Comparison of ENCODE assay signal across 19 cellular contexts in genomic region chr22:21073482-21073881, GRCh38. TPM values are rescaled to one million over a fixed set of nuclear protein-coding genes. Genes with fewer than 3 reads are reported as not detected.
"Had no signal": no experiment of that assay in that cellular context is flagged by ENCODE, and none has a peak within 500 bp of the region (broad histone marks: within the 10 kb centered on the region; RNA-seq: fewer than 3 reads in every experiment).

No MANE protein-coding gene starts in this region.

- H3K27ac Mint-ChIP-seq: IgD-negative memory B cell had no signal

- H3K9me3 ChIP-seq: MG63, SJCRH30 had no signal

- H3K27me3 ChIP-seq: MG63, SJCRH30 had no signal

- DNase-seq: NCI-H1092, NCI-H1105 treated with DMSO at 0.1 percent for 48 hours, NCI-H1417 treated with DMSO at 0.1 percent for 48 hours, NCI-H146, NCI-H1694 treated with DMSO at 0.1 percent for 48 hours, NCI-H2029, NCI-H2081 treated with DMSO at 0.1 percent for 48 hours, NCI-H2171, NCI-H446, NCI-H510A, NCI-H524 treated with DMSO at 0.1 percent for 48 hours, NCI-H69, NCI-H774, SHP77 treated with DMSO at 0.1 percent for 48 hours, SJCRH30 had no signal

- H3K4me1 ChIP-seq: SJCRH30 had no signal

- H3K4me3 Mint-ChIP-seq: IgD-negative memory B cell had no signal

- H3K36me3 ChIP-seq: MG63, SJCRH30 had no signal

- H3K4me3 ChIP-seq: MG63, SJCRH30 had no signal

- H3K27ac ChIP-seq: HL-60, SJCRH30 had no signal

- H3K9me3 Mint-ChIP-seq: IgD-negative memory B cell had no signal

RNA-seq across cellular contexts. Expression of gene LRRC74B, which starts 27.7 kb away (rescaled TPM):
- total RNA-seq: Right ventricle myocardium inferior, SJCRH30 had no signal
- polyA plus RNA-seq: IgD-negative memory B cell had no signal

RNA-seq across cellular contexts. Expression of gene SLC7A4, which starts 41.1 kb away (rescaled TPM):
- total RNA-seq: SJCRH30 had no signal
- polyA plus RNA-seq: IgD-negative memory B cell had no signal

RNA-seq across cellular contexts. Expression of gene P2RX6, which starts 58.5 kb away (rescaled TPM):
- polyA plus RNA-seq: IgD-negative memory B cell had no signal
